ENCODE assay signal across 10 cellular contexts in genomic region chr9:137429974-137430722, GRCh38. TPM values are rescaled to one million over a fixed set of nuclear protein-coding genes. Genes with fewer than 3 reads are reported as not detected.
A peak's percentile ranks its signal among the peaks of the same experiment; 100 is the strongest.
DNase-seq lines count a peak whose midpoint lies in the region; ATAC-seq and TF ChIP-seq lines count a peak whose summit lies in the region.
"Had no signal": no experiment of that assay in that cellular context is flagged by ENCODE, and none has a peak within 500 bp of the region (broad histone marks: within the 10 kb centered on the region; RNA-seq: fewer than 3 reads in every experiment).

No MANE protein-coding gene starts in this region.

- H3K36me3 ChIP-seq in psoas muscle (ENCODE audit: insufficient read depth in 1 of 2, low read depth in 1 of 2), result peaks cover 0 to 4% of the 10 kb centered on the region in 2 donors
- H3K36me3 ChIP-seq: tibial artery had no signal

- no peaks in the 10 kb centered on the region for H3K27me3 Mint-ChIP-seq in Calu3 (ENCODE audit: unreplicated experiment)

- intact Hi-C loops in psoas muscle (cut with DNase I) (no loop called here), Calu3 (cut with micrococcal nuclease; ENCODE audit: unreplicated experiment) (no loop called here)

- no peak overlapping the region for H3K4me3 ChIP-seq in psoas muscle
- H3K4me3 ChIP-seq: tibial artery had no signal

- no peaks in the 10 kb centered on the region for H3K9me3 ChIP-seq in psoas muscle
- H3K9me3 ChIP-seq: tibial artery had no signal

- no peak overlapping the region for H3K27ac Mint-ChIP-seq in Calu3 (ENCODE audit: unreplicated experiment)

- ATAC-seq in psoas muscle, result peak; percentile 43 to 57 (median 50)

- DNase-seq in NCI-H1092 treated with DMSO at 0.1 percent for 48 hours (lab: John Stamatoyannopoulos, UW) (peak; percentile 14), NCI-H1092 (lab: John Stamatoyannopoulos, UW) (no peak), NAMALWA (ENCODE audit: low spot score) (peak; percentile 77), SW480 (ENCODE audit: low spot score) (peak; percentile 66), psoas muscle (peak; percentile 11 to 61), Calu3 (no peak), 8988T (no peak)
- no peak for DNase-seq in activated naive CD4-positive, alpha-beta T cell treated with Interleukin-2 at 50 U/mL for 16 hours
- DNase-seq: stimulated activated CD4-positive, alpha-beta T cell treated with anti-CD3 and anti-CD28 coated beads, Interleukin-4, amount 100 ng/mL, for 1 hour; tibial artery had no signal

- peaks cover 1% of the 10 kb centered on the region for H3K36me3 Mint-ChIP-seq in Calu3 (ENCODE audit: insufficient read depth, unreplicated experiment)

- CTCF ChIA-PET in Calu3 (lab: Charles Lee), result no interaction called here

- WGBS in psoas muscle, 3 donors, result 41 to 51% (median 47%) methylated on average over 28 to 34 of the region's 34 CpGs

- no peak for TF ChIP-seq CTCF in psoas muscle (IDR thresholded peaks at IDR 0.05)
- TF ChIP-seq CTCF in Calu3 (IDR thresholded peaks at IDR 0.05; ENCODE audit: unreplicated experiment), result no peak

- no TSS peak for BruUV-seq in Calu3 (replicated peaks; lab: Mats Ljungman, UMichigan)

- H3K4me3 Mint-ChIP-seq in Calu3 (ENCODE audit: low read depth, unreplicated experiment), result no peak overlapping the region

- no peaks in the 10 kb centered on the region for H3K9me3 Mint-ChIP-seq in Calu3 (ENCODE audit: low read depth, unreplicated experiment)

- no peaks in the 10 kb centered on the region for H3K27me3 ChIP-seq in psoas muscle (ENCODE audit: insufficient read depth in 3 of 3, low read length in 2 of 3)

- H3K27ac ChIP-seq in psoas muscle, result no peak overlapping the region
- H3K27ac ChIP-seq: tibial artery had no signal

- no peaks in the 10 kb centered on the region for H3K4me1 Mint-ChIP-seq in Calu3 (ENCODE audit: low read depth, unreplicated experiment)

- peaks cover 3% of the 10 kb centered on the region for H3K4me1 ChIP-seq in psoas muscle

RNA-seq across cellular contexts. Expression of gene NOXA1, which starts 7.0 kb away (rescaled TPM):
- total RNA-seq in psoas muscle (1 to 10 TPM in 3 of 4 donors, under 1 TPM in 1; 0.62 to 5.1 (median 2.5) TPM), Calu3 (2022) (12.0 and 12.3 TPM in 2 replicates)
- polyA plus RNA-seq in psoas muscle, result 1 to 10 TPM in 1 of 3 donors, under 1 TPM in 2; 0.43 to 1.0 (median 0.83) TPM

RNA-seq across cellular contexts. Expression of gene EXD3, which starts 7.2 kb away (rescaled TPM):
- total RNA-seq in psoas muscle (10 to 100 TPM in 2 of 4 donors, 1 to 10 TPM in 2; 6.7 to 11.2 (median 9.7) TPM), Calu3 (2022) (13.2 and 15.3 TPM in 2 replicates)
- 1 to 10 TPM; 5.7 to 9.9 (median 7.2) TPM for polyA plus RNA-seq in psoas muscle

RNA-seq across cellular contexts. Expression of gene ENTPD8, which starts 11.0 kb away (rescaled TPM):
- total RNA-seq in psoas muscle (not detected), Calu3 (2022) (0.97 and 1.6 TPM in 2 replicates)
- under 1 TPM in 1 of 3 donors, not detected in 2; 0.01 TPM for polyA plus RNA-seq in psoas muscle

RNA-seq across cellular contexts. Expression of gene NSMF, which starts 29.0 kb away (rescaled TPM):
- total RNA-seq in psoas muscle, result 10 to 100 TPM in 1 of 4 donors, 1 to 10 TPM in 3; 4.8 to 11.2 (median 6.4) TPM
- polyA plus RNA-seq in psoas muscle, result 10 to 100 TPM in 1 of 3 donors, 1 to 10 TPM in 2; 4.9 to 11.0 (median 5.7) TPM
- 31.6 and 38.3 TPM in 2 replicates for total RNA-seq in Calu3 (2022)

Comparison
In these comparisons a context has a peak if more than half of its experiments do, and no peak if none do; other contexts are left out.
1. DNase-seq: peak in NCI-H1092 treated with DMSO at 0.1 percent for 48 hours (single experiment), NAMALWA (single experiment), SW480 (single experiment) and psoas muscle (2 of 2); none in NCI-H1092 (single experiment), activated naive CD4-positive, alpha-beta T cell treated with Interleukin-2 at 50 U/mL for 16 hours (single experiment), Calu3 (single experiment) and 8988T (single experiment).